3 cellular contexts compared by ENCODE assay signal in genomic region chr9:73030370-73031039, GRCh38.
TF ChIP-seq lines count a peak whose summit lies in the region.

No MANE protein-coding gene starts in this region.

TF ChIP-seq in GM23338, 12 proteins besides CTCF, POLR2A, EP300 and RAD21 (continues in another document):
- no peak for TF ChIP-seq NANOG (IDR thresholded peaks at IDR 0.05; ENCODE audit: borderline replicate concordance)
- TF ChIP-seq CREB1 (CRISPR knock-in tag; IDR thresholded peaks at IDR 0.05; ENCODE audit: low read depth): no peak
- TF ChIP-seq ZNF331 (CRISPR knock-in tag; IDR thresholded peaks at IDR 0.05; ENCODE audit: low read depth): no peak
- TF ChIP-seq EZH2 (IDR thresholded peaks at IDR 0.05; ENCODE audit: low read depth, unreplicated experiment): no peak
- TF ChIP-seq ZNF114 (CRISPR knock-in tag; IDR thresholded peaks at IDR 0.05): no peak
- TF ChIP-seq REST (IDR thresholded peaks at IDR 0.05; ENCODE audit: unreplicated experiment): no peak
- no peak for TF ChIP-seq ETS1 (IDR thresholded peaks at IDR 0.05)
- no peak for TF ChIP-seq STAT1 (IDR thresholded peaks at IDR 0.05; ENCODE audit: unreplicated experiment)

TF ChIP-seq in K562, 482 proteins besides CTCF, POLR2A, EP300 and RAD21 (continues in another document):
- no peak for TF ChIP-seq THRB (CRISPR knock-in tag; conservative IDR thresholded peaks at IDR 0.05)
- TF ChIP-seq ZNF280B (CRISPR knock-in tag; IDR thresholded peaks at IDR 0.05): no peak
- TF ChIP-seq CEBPG (CRISPR knock-in tag; IDR thresholded peaks at IDR 0.05): no peak
- peak in 1 of 2 experiments; percentile 78; a peak in 2 of 4 replicates for TF ChIP-seq CEBPG (tag; conservative IDR thresholded peaks at IDR 0.05 in 1 of 2, IDR thresholded peaks at IDR 0.05 in 1 of 2)
- no peak for TF ChIP-seq DPF2 (IDR thresholded peaks at IDR 0.05)
- TF ChIP-seq HMGN3 (IDR thresholded peaks at IDR 0.05; ENCODE audit: borderline replicate concordance, extremely low read depth, insufficient read length, low read depth, low read length): no peak
- TF ChIP-seq ZNF586 (CRISPR knock-in tag; conservative IDR thresholded peaks at IDR 0.05): no peak
- no peak for TF ChIP-seq EGR1 (conservative IDR thresholded peaks at IDR 0.05)
- no peak for TF ChIP-seq CHAMP1 (IDR thresholded peaks at IDR 0.05)
- no peak for TF ChIP-seq FOXK1 (CRISPR knock-in tag; IDR thresholded peaks at IDR 0.05; ENCODE audit: borderline replicate concordance)
- no peak for TF ChIP-seq TAF15 (IDR thresholded peaks at IDR 0.05; ENCODE audit: low read depth, low read length)
- no peak for TF ChIP-seq GATA2 (CRISPR knock-in tag; IDR thresholded peaks at IDR 0.05)
- TF ChIP-seq DDX20 (tag; IDR thresholded peaks at IDR 0.05; ENCODE audit: low read depth): no peak
- 0 out of 2 replicates have a peak, but pooled peaks have one; percentile 36 for TF ChIP-seq ZNF395 (CRISPR knock-in tag; IDR thresholded peaks at IDR 0.05)
- TF ChIP-seq PRMT5 (CRISPR knock-in tag; IDR thresholded peaks at IDR 0.05): no peak
- no peak for TF ChIP-seq NFYB (IDR thresholded peaks at IDR 0.05; ENCODE audit: extremely low read depth, insufficient read length)
- TF ChIP-seq ERF (CRISPR knock-in tag; IDR thresholded peaks at IDR 0.05): no peak
- TF ChIP-seq HNRNPLL (IDR thresholded peaks at IDR 0.05; ENCODE audit: low read depth, low read length, poor library complexity, severe bottlenecking): no peak
- TF ChIP-seq CHD4 (IDR thresholded peaks at IDR 0.05; ENCODE audit: insufficient read depth, insufficient replicate concordance, low read depth, low read length, poor library complexity, severe bottlenecking): no peak
- no peak for TF ChIP-seq JUND (IDR thresholded peaks at IDR 0.05; ENCODE audit: borderline replicate concordance, low read depth, low read length)
- no peak for TF ChIP-seq JUND (tag; IDR thresholded peaks at IDR 0.05; ENCODE audit: borderline replicate concordance, low read depth, low read length)
- no peak for TF ChIP-seq FUS (optimal IDR thresholded peaks at IDR 0.05; ENCODE audit: low read depth, low read length)
- TF ChIP-seq ZBTB43 (CRISPR knock-in tag; IDR thresholded peaks at IDR 0.05): no peak
- TF ChIP-seq PCBP1 (IDR thresholded peaks at IDR 0.05; ENCODE audit: low read depth, low read length, poor library complexity, severe bottlenecking): no peak
- TF ChIP-seq ZFP30 (CRISPR knock-in tag; IDR thresholded peaks at IDR 0.05; ENCODE audit: borderline replicate concordance): no peak

TF ChIP-seq in HepG2, 621 proteins besides CTCF, POLR2A, EP300 and RAD21:
- TF ChIP-seq UBTF (CRISPR knock-in tag; IDR thresholded peaks at IDR 0.05) (no peak), ZNF337 (CRISPR knock-in tag; IDR thresholded peaks at IDR 0.05; ENCODE audit: borderline replicate concordance, low read depth) (no peak), ZNF460 (CRISPR knock-in tag; IDR thresholded peaks at IDR 0.05; ENCODE audit: borderline replicate concordance) (no peak), FOXA3 (CRISPR knock-in tag; IDR thresholded peaks at IDR 0.05) (no peak), GRHL1 (CRISPR knock-in tag; conservative IDR thresholded peaks at IDR 0.05) (no peak), FOXO1 (CRISPR knock-in tag; IDR thresholded peaks at IDR 0.05) (no peak), NKX3-1 (CRISPR knock-in tag; IDR thresholded peaks at IDR 0.05) (no peak)
